Comparison of ENCODE assay signal across 33 cellular contexts in the genomic region with DNA sequence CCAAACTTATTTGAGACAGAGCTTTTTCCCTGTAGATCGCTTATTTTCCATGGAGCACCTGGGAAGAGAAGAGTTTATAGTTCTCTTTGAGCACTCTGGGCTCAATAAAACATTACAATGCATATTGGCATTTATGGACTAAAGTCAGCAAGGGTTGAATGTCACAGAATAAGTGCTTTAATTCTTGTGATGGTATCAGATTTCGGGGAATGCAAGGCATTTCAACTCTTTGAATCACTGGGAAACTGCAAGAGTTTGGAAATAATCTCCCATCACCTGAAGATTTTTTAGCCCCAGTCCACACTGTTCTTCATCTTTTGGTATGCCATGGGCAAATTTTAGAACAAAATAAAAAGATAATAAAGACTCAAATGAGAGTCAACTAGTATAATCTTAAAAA.
"Had no signal": no experiment of that assay in that cellular context is flagged by ENCODE, and none has a peak within 500 bp of the region (broad histone marks: within the 10 kb centered on the region; RNA-seq: fewer than 3 reads in every experiment).

No MANE protein-coding gene starts in this region.

- H3K27me3 ChIP-seq: adrenal gland, body of pancreas, esophagus muscularis mucosa, gastroesophageal sphincter, heart right ventricle had no signal

- H3K36me3 ChIP-seq: adrenal gland, esophagus muscularis mucosa, gastroesophageal sphincter, heart right ventricle, WERI-Rb-1 had no signal

- H3K36me3 Mint-ChIP-seq: activated naive CD8-positive, alpha-beta T cell had no signal

- H3K27ac Mint-ChIP-seq: activated B cell treated with CpG ODN at 0.5 μM for 24 hours; activated CD8-positive, alpha-beta T cell treated with anti-CD3 and anti-CD28 coated beads for 36 hours; activated naive CD4-positive, alpha-beta T cell treated with anti-CD3 and anti-CD28 coated beads for 36 hours; activated naive CD8-positive, alpha-beta T cell; activated T-helper 1 cell treated with anti-CD3 and anti-CD28 coated beads, Interleukin-12 subunit alpha, Interleukin-12 subunit beta, Interleukin-2, Interleukin-4 antibody, amounts not matched to agents 30 ng/mL and 10 ng/mL and 1 ng/mL, durations not matched to agents 14 hours and 24 hours and 36 hours; activated T-helper 2 cell treated with anti-CD3 and anti-CD28 coated beads, Interferon-gamma antibody, Interleukin-2, Interleukin-4, amounts not matched to agents 10 μg/mL and 5 μg/mL and 100 μg/mL, durations not matched to agents 14 hours and 24 hours and 36 hours; effector memory CD8-positive, alpha-beta T cell; T-helper 17 cell; T-helper 2 cell treated with Interferon-gamma antibody and Interleukin-4, amounts not matched to agents 5 μg/mL and 100 μg/mL, for 36 hours had no signal

- H3K9me3 ChIP-seq: adrenal gland, body of pancreas, esophagus muscularis mucosa had no signal

- H3K27me3 Mint-ChIP-seq: activated CD8-positive, alpha-beta T cell treated with anti-CD3 and anti-CD28 coated beads for 36 hours; effector memory CD8-positive, alpha-beta T cell; T-helper 17 cell had no signal

- H3K4me3 Mint-ChIP-seq: activated B cell treated with CpG ODN at 0.5 μM for 24 hours; activated CD8-positive, alpha-beta T cell treated with anti-CD3 and anti-CD28 coated beads for 36 hours; activated naive CD4-positive, alpha-beta T cell treated with anti-CD3 and anti-CD28 coated beads for 36 hours; activated naive CD8-positive, alpha-beta T cell; activated T-helper 1 cell treated with anti-CD3 and anti-CD28 coated beads, Interleukin-12 subunit alpha, Interleukin-12 subunit beta, Interleukin-2, Interleukin-4 antibody, amounts not matched to agents 30 ng/mL and 10 ng/mL and 1 ng/mL, durations not matched to agents 14 hours and 24 hours and 36 hours; effector memory CD8-positive, alpha-beta T cell; T-helper 17 cell; T-helper 2 cell treated with Interferon-gamma antibody and Interleukin-4, amounts not matched to agents 5 μg/mL and 100 μg/mL, for 36 hours had no signal

- H3K4me1 Mint-ChIP-seq: T-helper 17 cell had no signal

- H3K4me3 ChIP-seq: adrenal gland, body of pancreas, esophagus muscularis mucosa, gastroesophageal sphincter, heart right ventricle had no signal

- H3K27ac ChIP-seq: adrenal gland, body of pancreas, esophagus muscularis mucosa, gastroesophageal sphincter, heart right ventricle, WERI-Rb-1 had no signal

- H3K9me3 Mint-ChIP-seq: activated CD8-positive, alpha-beta T cell treated with anti-CD3 and anti-CD28 coated beads for 36 hours; activated T-helper 1 cell treated with anti-CD3 and anti-CD28 coated beads, Interleukin-12 subunit alpha, Interleukin-12 subunit beta, Interleukin-2, Interleukin-4 antibody, amounts not matched to agents 30 ng/mL and 10 ng/mL and 1 ng/mL, durations not matched to agents 14 hours and 24 hours and 36 hours; activated T-helper 2 cell treated with anti-CD3 and anti-CD28 coated beads, Interferon-gamma antibody, Interleukin-2, Interleukin-4, amounts not matched to agents 10 μg/mL and 5 μg/mL and 100 μg/mL, durations not matched to agents 14 hours and 24 hours and 36 hours; T-helper 2 cell treated with Interferon-gamma antibody and Interleukin-4, amounts not matched to agents 5 μg/mL and 100 μg/mL, for 36 hours had no signal

- ATAC-seq: activated CD4-positive, CD25-positive, alpha-beta regulatory T cell treated with anti-CD3 and anti-CD28 coated beads, Interleukin-2, amount 50 U/mL, for 24 hours; activated CD8-positive, alpha-beta T cell treated with anti-CD3 and anti-CD28 coated beads for 36 hours; body of pancreas; effector memory CD8-positive, alpha-beta T cell; gastroesophageal sphincter; heart right ventricle; T-helper 17 cell had no signal

- H3K4me1 ChIP-seq: adrenal gland, body of pancreas, esophagus muscularis mucosa, gastroesophageal sphincter, heart right ventricle had no signal

- DNase-seq: activated B cell treated with CpG ODN at 0.5 μM for 24 hours; activated CD4-positive, alpha-beta T cell treated with anti-CD3 and anti-CD28 coated beads for 48 hours; activated CD4-positive, alpha-beta T cell treated with anti-CD3 and anti-CD28 coated beads, Interleukin-2, amount 50 U/mL, for 1 hour; activated CD4-positive, alpha-beta T cell treated with anti-CD3 and anti-CD28 coated beads, Interleukin-2, amount 50 U/mL, for 48 hours; activated CD8-positive, alpha-beta memory T cell treated with anti-CD3 and anti-CD28 coated beads for 24 hours; activated CD8-positive, alpha-beta T cell treated with anti-CD3 and anti-CD28 coated beads for 36 hours; activated effector memory CD4-positive, alpha-beta T cell treated with anti-CD3 and anti-CD28 coated beads, Interleukin-2, amount 50 U/mL, for 16 hours; activated naive CD4-positive, alpha-beta T cell treated with anti-CD3 and anti-CD28 coated beads for 36 hours; activated T-cell treated with anti-CD3 and anti-CD28 coated beads, Interleukin-2, amount 50 U/mL, for 1 hour; activated T-cell treated with anti-CD3 and anti-CD28 coated beads, Interleukin-2, amount 50 U/mL, for 48 hours; adrenal gland; amygdala; aorta; body of pancreas; caudate nucleus; cortex of kidney; dermis blood vessel endothelial cell; effector CD4-positive, alpha-beta T cell; effector memory CD8-positive, alpha-beta T cell; erythroblast; foreskin melanocyte; heart right ventricle; T-helper 1 cell; T-helper 17 cell; T1000; WERI-Rb-1 had no signal
